1 cellular context compared by ENCODE assay signal in genomic region chrX:49155900-49156837, GRCh38.
TF ChIP-seq lines count a peak whose summit lies in the region.

No MANE protein-coding gene starts in this region.

TF ChIP-seq in K562, 482 proteins besides CTCF, POLR2A, EP300 and RAD21 (continued from another document and continues in another):
- TF ChIP-seq ZNF740 (CRISPR knock-in tag; IDR thresholded peaks at IDR 0.05) (peak; percentile 94), ZNF740 (tag; IDR thresholded peaks at IDR 0.05) (0 out of 4 replicates have a peak, but pooled peaks of 1 of the 2 experiments have one; percentile 47), KDM1A (IDR thresholded peaks at IDR 0.05) (0 out of 4 replicates have a peak, but pooled peaks of 1 of the 2 experiments have one; percentile 8), FOXJ2 (tag; IDR thresholded peaks at IDR 0.05) (0 out of 2 replicates have a peak, but pooled peaks have one; percentile 24), FOXK1 (CRISPR knock-in tag; IDR thresholded peaks at IDR 0.05; ENCODE audit: borderline replicate concordance) (0 out of 2 replicates have a peak, but pooled peaks have one; percentile 87), TAF7 (tag; IDR thresholded peaks at IDR 0.05) (0 out of 2 replicates have a peak, but pooled peaks have one; percentile 40), BMI1 (IDR thresholded peaks at IDR 0.05; ENCODE audit: low read length) (no peak), ZZZ3 (IDR thresholded peaks at IDR 0.05) (no peak), MYC (IDR thresholded peaks at IDR 0.05; ENCODE audit: low read depth, low read length) (peak; percentile 77), MYC (CRISPR knock-in tag; IDR thresholded peaks at IDR 0.05; ENCODE audit: borderline replicate concordance, low read depth) (no peak), ZBTB7A (IDR thresholded peaks at IDR 0.05; ENCODE audit: borderline replicate concordance, control insufficient read depth, low read depth, low read length) (peak; percentile 80), ZNF583 (CRISPR knock-in tag; IDR thresholded peaks at IDR 0.05) (peak; percentile 30; the same call in 1 of the 2 replicates), LCOR (CRISPR knock-in tag; IDR thresholded peaks at IDR 0.05) (peak; percentile 39; the same call in 1 of the 2 replicates), ATF1 (CRISPR knock-in tag; IDR thresholded peaks at IDR 0.05) (no peak), ATF1 (tag; IDR thresholded peaks at IDR 0.05) (peak; percentile 46), ERF (CRISPR knock-in tag; IDR thresholded peaks at IDR 0.05) (peak; percentile 43; the same call in 1 of the 2 replicates), RNF2 (IDR thresholded peaks at IDR 0.05) (peak; percentile 84), FOXM1 (IDR thresholded peaks at IDR 0.05; ENCODE audit: low read depth) (no peak), FOXM1 (CRISPR knock-in tag; IDR thresholded peaks at IDR 0.05; ENCODE audit: low read depth) (0 out of 2 replicates have a peak, but pooled peaks have one; percentile 85), CBFA2T2 (conservative IDR thresholded peaks at IDR 0.05) (no peak), NR2C2 (CRISPR knock-in tag; IDR thresholded peaks at IDR 0.05) (no peak; the same call in 1 of the 2 replicates), NR2C2 (tag; IDR thresholded peaks at IDR 0.05) (peak; percentile 69), PTRF (tag; IDR thresholded peaks at IDR 0.05) (no peak), MAZ (CRISPR knock-in tag; conservative IDR thresholded peaks at IDR 0.05 in 1 of 2, IDR thresholded peaks at IDR 0.05 in 1 of 2) (peak; percentile 92 to 96), ATF2 (CRISPR knock-in tag; IDR thresholded peaks at IDR 0.05) (0 out of 2 replicates have a peak, but pooled peaks have one; percentile 38), ZNF232 (CRISPR knock-in tag; IDR thresholded peaks at IDR 0.05) (peak; percentile 90), SAFB (IDR thresholded peaks at IDR 0.05; ENCODE audit: borderline replicate concordance, low read depth, low read length) (peak; percentile 83), CREM (IDR thresholded peaks at IDR 0.05; ENCODE audit: low read depth) (peak; percentile 71), MTA2 (IDR thresholded peaks at IDR 0.05; ENCODE audit: low read depth) (no peak)
- TF ChIP-seq, protein P1, sequence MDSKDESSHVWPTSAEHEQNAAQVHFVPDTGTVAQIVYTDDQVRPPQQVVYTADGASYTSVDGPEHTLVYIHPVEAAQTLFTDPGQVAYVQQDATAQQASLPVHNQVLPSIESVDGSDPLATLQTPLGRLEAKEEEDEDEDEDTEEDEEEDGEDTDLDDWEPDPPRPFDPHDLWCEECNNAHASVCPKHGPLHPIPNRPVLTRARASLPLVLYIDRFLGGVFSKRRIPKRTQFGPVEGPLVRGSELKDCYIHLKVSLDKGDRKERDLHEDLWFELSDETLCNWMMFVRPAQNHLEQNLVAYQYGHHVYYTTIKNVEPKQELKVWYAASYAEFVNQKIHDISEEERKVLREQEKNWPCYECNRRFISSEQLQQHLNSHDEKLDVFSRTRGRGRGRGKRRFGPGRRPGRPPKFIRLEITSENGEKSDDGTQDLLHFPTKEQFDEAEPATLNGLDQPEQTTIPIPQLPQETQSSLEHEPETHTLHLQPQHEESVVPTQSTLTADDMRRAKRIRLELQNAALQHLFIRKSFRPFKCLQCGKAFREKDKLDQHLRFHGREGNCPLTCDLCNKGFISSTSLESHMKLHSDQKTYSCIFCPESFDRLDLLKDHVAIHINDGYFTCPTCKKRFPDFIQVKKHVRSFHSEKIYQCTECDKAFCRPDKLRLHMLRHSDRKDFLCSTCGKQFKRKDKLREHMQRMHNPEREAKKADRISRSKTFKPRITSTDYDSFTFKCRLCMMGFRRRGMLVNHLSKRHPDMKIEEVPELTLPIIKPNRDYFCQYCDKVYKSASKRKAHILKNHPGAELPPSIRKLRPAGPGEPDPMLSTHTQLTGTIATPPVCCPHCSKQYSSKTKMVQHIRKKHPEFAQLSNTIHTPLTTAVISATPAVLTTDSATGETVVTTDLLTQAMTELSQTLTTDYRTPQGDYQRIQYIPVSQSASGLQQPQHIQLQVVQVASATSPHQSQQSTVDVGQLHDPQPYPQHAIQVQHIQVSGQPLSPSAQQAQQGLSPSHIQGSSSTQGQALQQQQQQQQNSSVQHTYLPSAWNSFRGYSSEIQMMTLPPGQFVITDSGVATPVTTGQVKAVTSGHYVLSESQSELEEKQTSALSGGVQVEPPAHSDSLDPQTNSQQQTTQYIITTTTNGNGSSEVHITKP (IDR thresholded peaks at IDR 0.05; ENCODE audit: partially characterized antibody): no peak
- TF ChIP-seq, protein P2, sequence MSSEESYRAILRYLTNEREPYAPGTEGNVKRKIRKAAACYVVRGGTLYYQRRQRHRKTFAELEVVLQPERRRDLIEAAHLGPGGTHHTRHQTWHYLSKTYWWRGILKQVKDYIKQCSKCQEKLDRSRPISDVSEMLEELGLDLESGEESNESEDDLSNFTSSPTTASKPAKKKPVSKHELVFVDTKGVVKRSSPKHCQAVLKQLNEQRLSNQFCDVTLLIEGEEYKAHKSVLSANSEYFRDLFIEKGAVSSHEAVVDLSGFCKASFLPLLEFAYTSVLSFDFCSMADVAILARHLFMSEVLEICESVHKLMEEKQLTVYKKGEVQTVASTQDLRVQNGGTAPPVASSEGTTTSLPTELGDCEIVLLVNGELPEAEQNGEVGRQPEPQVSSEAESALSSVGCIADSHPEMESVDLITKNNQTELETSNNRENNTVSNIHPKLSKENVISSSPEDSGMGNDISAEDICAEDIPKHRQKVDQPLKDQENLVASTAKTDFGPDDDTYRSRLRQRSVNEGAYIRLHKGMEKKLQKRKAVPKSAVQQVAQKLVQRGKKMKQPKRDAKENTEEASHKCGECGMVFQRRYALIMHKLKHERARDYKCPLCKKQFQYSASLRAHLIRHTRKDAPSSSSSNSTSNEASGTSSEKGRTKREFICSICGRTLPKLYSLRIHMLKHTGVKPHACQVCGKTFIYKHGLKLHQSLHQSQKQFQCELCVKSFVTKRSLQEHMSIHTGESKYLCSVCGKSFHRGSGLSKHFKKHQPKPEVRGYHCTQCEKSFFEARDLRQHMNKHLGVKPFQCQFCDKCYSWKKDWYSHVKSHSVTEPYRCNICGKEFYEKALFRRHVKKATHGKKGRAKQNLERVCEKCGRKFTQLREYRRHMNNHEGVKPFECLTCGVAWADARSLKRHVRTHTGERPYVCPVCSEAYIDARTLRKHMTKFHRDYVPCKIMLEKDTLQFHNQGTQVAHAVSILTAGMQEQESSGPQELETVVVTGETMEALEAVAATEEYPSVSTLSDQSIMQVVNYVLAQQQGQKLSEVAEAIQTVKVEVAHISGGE (CRISPR knock-in tag; IDR thresholded peaks at IDR 0.05): 0 out of 6 replicates have a peak, but pooled peaks of 1 of the 3 experiments have one; percentile 20
- TF ChIP-seq, protein P3, sequence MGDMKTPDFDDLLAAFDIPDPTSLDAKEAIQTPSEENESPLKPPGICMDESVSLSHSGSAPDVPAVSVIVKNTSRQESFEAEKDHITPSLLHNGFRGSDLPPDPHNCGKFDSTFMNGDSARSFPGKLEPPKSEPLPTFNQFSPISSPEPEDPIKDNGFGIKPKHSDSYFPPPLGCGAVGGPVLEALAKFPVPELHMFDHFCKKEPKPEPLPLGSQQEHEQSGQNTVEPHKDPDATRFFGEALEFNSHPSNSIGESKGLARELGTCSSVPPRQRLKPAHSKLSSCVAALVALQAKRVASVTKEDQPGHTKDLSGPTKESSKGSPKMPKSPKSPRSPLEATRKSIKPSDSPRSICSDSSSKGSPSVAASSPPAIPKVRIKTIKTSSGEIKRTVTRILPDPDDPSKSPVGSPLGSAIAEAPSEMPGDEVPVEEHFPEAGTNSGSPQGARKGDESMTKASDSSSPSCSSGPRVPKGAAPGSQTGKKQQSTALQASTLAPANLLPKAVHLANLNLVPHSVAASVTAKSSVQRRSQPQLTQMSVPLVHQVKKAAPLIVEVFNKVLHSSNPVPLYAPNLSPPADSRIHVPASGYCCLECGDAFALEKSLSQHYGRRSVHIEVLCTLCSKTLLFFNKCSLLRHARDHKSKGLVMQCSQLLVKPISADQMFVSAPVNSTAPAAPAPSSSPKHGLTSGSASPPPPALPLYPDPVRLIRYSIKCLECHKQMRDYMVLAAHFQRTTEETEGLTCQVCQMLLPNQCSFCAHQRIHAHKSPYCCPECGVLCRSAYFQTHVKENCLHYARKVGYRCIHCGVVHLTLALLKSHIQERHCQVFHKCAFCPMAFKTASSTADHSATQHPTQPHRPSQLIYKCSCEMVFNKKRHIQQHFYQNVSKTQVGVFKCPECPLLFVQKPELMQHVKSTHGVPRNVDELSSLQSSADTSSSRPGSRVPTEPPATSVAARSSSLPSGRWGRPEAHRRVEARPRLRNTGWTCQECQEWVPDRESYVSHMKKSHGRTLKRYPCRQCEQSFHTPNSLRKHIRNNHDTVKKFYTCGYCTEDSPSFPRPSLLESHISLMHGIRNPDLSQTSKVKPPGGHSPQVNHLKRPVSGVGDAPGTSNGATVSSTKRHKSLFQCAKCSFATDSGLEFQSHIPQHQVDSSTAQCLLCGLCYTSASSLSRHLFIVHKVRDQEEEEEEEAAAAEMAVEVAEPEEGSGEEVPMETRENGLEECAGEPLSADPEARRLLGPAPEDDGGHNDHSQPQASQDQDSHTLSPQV (IDR thresholded peaks at IDR 0.05): peak; percentile 98
- TF ChIP-seq, protein P4, sequence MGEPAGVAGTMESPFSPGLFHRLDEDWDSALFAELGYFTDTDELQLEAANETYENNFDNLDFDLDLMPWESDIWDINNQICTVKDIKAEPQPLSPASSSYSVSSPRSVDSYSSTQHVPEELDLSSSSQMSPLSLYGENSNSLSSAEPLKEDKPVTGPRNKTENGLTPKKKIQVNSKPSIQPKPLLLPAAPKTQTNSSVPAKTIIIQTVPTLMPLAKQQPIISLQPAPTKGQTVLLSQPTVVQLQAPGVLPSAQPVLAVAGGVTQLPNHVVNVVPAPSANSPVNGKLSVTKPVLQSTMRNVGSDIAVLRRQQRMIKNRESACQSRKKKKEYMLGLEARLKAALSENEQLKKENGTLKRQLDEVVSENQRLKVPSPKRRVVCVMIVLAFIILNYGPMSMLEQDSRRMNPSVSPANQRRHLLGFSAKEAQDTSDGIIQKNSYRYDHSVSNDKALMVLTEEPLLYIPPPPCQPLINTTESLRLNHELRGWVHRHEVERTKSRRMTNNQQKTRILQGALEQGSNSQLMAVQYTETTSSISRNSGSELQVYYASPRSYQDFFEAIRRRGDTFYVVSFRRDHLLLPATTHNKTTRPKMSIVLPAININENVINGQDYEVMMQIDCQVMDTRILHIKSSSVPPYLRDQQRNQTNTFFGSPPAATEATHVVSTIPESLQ (CRISPR knock-in tag; IDR thresholded peaks at IDR 0.05): peak; percentile 78; the same call in 1 of the 2 replicates
- TF ChIP-seq, protein P5, sequence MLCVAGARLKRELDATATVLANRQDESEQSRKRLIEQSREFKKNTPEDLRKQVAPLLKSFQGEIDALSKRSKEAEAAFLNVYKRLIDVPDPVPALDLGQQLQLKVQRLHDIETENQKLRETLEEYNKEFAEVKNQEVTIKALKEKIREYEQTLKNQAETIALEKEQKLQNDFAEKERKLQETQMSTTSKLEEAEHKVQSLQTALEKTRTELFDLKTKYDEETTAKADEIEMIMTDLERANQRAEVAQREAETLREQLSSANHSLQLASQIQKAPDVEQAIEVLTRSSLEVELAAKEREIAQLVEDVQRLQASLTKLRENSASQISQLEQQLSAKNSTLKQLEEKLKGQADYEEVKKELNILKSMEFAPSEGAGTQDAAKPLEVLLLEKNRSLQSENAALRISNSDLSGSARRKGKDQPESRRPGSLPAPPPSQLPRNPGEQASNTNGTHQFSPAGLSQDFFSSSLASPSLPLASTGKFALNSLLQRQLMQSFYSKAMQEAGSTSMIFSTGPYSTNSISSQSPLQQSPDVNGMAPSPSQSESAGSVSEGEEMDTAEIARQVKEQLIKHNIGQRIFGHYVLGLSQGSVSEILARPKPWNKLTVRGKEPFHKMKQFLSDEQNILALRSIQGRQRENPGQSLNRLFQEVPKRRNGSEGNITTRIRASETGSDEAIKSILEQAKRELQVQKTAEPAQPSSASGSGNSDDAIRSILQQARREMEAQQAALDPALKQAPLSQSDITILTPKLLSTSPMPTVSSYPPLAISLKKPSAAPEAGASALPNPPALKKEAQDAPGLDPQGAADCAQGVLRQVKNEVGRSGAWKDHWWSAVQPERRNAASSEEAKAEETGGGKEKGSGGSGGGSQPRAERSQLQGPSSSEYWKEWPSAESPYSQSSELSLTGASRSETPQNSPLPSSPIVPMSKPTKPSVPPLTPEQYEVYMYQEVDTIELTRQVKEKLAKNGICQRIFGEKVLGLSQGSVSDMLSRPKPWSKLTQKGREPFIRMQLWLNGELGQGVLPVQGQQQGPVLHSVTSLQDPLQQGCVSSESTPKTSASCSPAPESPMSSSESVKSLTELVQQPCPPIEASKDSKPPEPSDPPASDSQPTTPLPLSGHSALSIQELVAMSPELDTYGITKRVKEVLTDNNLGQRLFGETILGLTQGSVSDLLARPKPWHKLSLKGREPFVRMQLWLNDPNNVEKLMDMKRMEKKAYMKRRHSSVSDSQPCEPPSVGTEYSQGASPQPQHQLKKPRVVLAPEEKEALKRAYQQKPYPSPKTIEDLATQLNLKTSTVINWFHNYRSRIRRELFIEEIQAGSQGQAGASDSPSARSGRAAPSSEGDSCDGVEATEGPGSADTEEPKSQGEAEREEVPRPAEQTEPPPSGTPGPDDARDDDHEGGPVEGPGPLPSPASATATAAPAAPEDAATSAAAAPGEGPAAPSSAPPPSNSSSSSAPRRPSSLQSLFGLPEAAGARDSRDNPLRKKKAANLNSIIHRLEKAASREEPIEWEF (CRISPR knock-in tag; IDR thresholded peaks at IDR 0.05): peak; percentile 68; the same call in 1 of the 2 replicates
- TF ChIP-seq, protein P6, sequence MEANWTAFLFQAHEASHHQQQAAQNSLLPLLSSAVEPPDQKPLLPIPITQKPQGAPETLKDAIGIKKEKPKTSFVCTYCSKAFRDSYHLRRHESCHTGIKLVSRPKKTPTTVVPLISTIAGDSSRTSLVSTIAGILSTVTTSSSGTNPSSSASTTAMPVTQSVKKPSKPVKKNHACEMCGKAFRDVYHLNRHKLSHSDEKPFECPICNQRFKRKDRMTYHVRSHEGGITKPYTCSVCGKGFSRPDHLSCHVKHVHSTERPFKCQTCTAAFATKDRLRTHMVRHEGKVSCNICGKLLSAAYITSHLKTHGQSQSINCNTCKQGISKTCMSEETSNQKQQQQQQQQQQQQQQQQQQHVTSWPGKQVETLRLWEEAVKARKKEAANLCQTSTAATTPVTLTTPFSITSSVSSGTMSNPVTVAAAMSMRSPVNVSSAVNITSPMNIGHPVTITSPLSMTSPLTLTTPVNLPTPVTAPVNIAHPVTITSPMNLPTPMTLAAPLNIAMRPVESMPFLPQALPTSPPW (CRISPR knock-in tag; IDR thresholded peaks at IDR 0.05): peak; percentile 90
